ENCODE assay signal across 9 cellular contexts in genomic region chr7:30164567-30164966, GRCh38. TPM values are rescaled to one million over a fixed set of nuclear protein-coding genes. Genes with fewer than 3 reads are reported as not detected.
A peak's percentile ranks its signal among the peaks of the same experiment; 100 is the strongest.
DNase-seq lines count a peak whose midpoint lies in the region; ATAC-seq, FAIRE-seq and TF ChIP-seq lines count a peak whose summit lies in the region.
"Had no signal": no experiment of that assay in that cellular context is flagged by ENCODE, and none has a peak within 500 bp of the region (broad histone marks: within the 10 kb centered on the region; RNA-seq: fewer than 3 reads in every experiment).

No MANE protein-coding gene starts in this region.

- no peak overlapping the region for H3K9ac ChIP-seq in MM.1S (ENCODE audit: low read length)
- no peak overlapping the region for H3K9ac ChIP-seq in endothelial cell of umbilical vein (replicated peaks; ENCODE audit: extremely low read depth, insufficient read depth, low read length)

- H3F3A ChIP-seq in MM.1S (ENCODE audit: insufficient read depth, low read length) = no peaks in the 10 kb centered on the region; the same call in 1 of the 2 replicates

- dilution Hi-C loops in endothelial cell of umbilical vein (cut with MboI; ENCODE audit: extremely low pct_ligation_motif_present, low sequenced_read_pairs) = no loop called here

- no peak for TF ChIP-seq POLR2A in endothelial cell of umbilical vein (IDR thresholded peaks at IDR 0.05; ENCODE audit: low read depth, low read length)

- intact Hi-C loops in Right ventricle myocardium inferior (cut with DNase I) (loop anchor here (2.0 to 5.0 kb wide), 3 partner anchors 113 to 403 kb away; no protein-coding TSS in a partner anchor), endothelial cell of umbilical vein (cut with micrococcal nuclease) (loop anchor here (1.0 to 5.0 kb wide), 5 partner anchors 112 to 400 kb away; partner anchors contain the start of gene ZNRF2)

- no peaks in the 10 kb centered on the region for H3K9me2 ChIP-seq in MM.1S (replicated peaks; ENCODE audit: insufficient read depth, low read length)

- H3K9me3 ChIP-seq in right atrium auricular region = no peaks in the 10 kb centered on the region
- H3K9me3 ChIP-seq in MM.1S (replicated peaks; ENCODE audit: insufficient read depth, low read length) = no peaks in the 10 kb centered on the region
- no peaks in the 10 kb centered on the region for H3K9me3 ChIP-seq in endothelial cell of umbilical vein (replicated peaks; ENCODE audit: control insufficient read depth, insufficient read depth, low read length)

- ATAC-seq in Right ventricle myocardium inferior (peak; percentile 64), GM21576 (IDR thresholded peaks at IDR 0.05; ENCODE audit: unreplicated experiment) (no peak)
- ATAC-seq in activated T-cell treated with anti-CD3 and anti-CD28 coated beads, Interleukin-2, amount 50 U/mL, for 4 hours = no peak

- peaks cover 0 to 17% of the 10 kb centered on the region in 2 donors for H3K4me1 ChIP-seq in right atrium auricular region
- H3K4me1 ChIP-seq in MM.1S (ENCODE audit: low read length) = peaks cover 26% of the 10 kb centered on the region
- peaks cover 31% of the 10 kb centered on the region for H3K4me1 ChIP-seq in endothelial cell of umbilical vein (ENCODE audit: control insufficient read depth, extremely low read depth, insufficient read depth, low read length)

- H3K36me3 ChIP-seq in right atrium auricular region (no peaks in the 10 kb centered on the region), MM.1S (replicated peaks; ENCODE audit: insufficient read depth, low read length) (no peaks in the 10 kb centered on the region), endothelial cell of umbilical vein (ENCODE audit: control insufficient read depth in 2 of 2, extremely low read depth in 1 of 2, insufficient read depth in 2 of 2, low read length in 2 of 2) (no peaks in the 10 kb centered on the region)

- no peak for DNase-seq in Right ventricle myocardium inferior (ENCODE audit: missing footprints)
- no peak for DNase-seq in right atrium auricular region (ENCODE audit: low spot score)
- peak; percentile 63 for DNase-seq in MM.1S
- peak; percentile 70 to 73 for DNase-seq in SHP77 (lab: John Stamatoyannopoulos, UW)
- peak; percentile 74 for DNase-seq in endothelial cell of umbilical vein (ENCODE audit: low read depth, low spot score)
- DNase-seq in myocyte (ENCODE audit: low read depth) = peak; percentile 91
- DNase-seq in activated T-cell treated with anti-CD3 and anti-CD28 coated beads, Interleukin-2, amount 50 U/mL, for 4 hours = no peak

- POLR2A ChIA-PET in endothelial cell of umbilical vein (lab: Charles Lee) = no interaction called here

- H3K27me3 ChIP-seq in right atrium auricular region = no peaks in the 10 kb centered on the region
- no peaks in the 10 kb centered on the region for H3K27me3 ChIP-seq in MM.1S (replicated peaks; ENCODE audit: insufficient read depth, low read length)
- peaks cover 0 to under 1% of the 10 kb centered on the region in 2 experiments for H3K27me3 ChIP-seq in endothelial cell of umbilical vein (ENCODE audit: control insufficient read depth in 2 of 2, insufficient read depth in 2 of 2, low read length in 2 of 2)

- no peaks in the 10 kb centered on the region for H4K20me1 ChIP-seq in MM.1S (ENCODE audit: insufficient read depth, low read length)
- H4K20me1 ChIP-seq in endothelial cell of umbilical vein (replicated peaks; ENCODE audit: control insufficient read depth, extremely low read depth, insufficient read depth, low read length) = no peaks in the 10 kb centered on the region

- H3K27ac ChIP-seq in right atrium auricular region (no peak overlapping the region), MM.1S (ENCODE audit: low read length) (no peak overlapping the region), endothelial cell of umbilical vein (ENCODE audit: insufficient read depth, low read depth, low read length) (no peak overlapping the region)

- H3K9me3 Mint-ChIP-seq in activated T-cell treated with anti-CD3 and anti-CD28 coated beads, Interleukin-2, amount 50 U/mL, for 4 hours = no peaks in the 10 kb centered on the region
- H3K9me3 Mint-ChIP-seq: central memory CD8-positive, alpha-beta T cell had no signal

- H3K4me1 Mint-ChIP-seq in activated T-cell treated with anti-CD3 and anti-CD28 coated beads, Interleukin-2, amount 50 U/mL, for 4 hours (ENCODE audit: low read depth) = peaks cover 32% of the 10 kb centered on the region

- no peak overlapping the region for H2AFZ ChIP-seq in MM.1S (ENCODE audit: low read length)
- no peak overlapping the region for H2AFZ ChIP-seq in endothelial cell of umbilical vein (ENCODE audit: low read depth, low read length)

- H3K4me2 ChIP-seq in MM.1S (ENCODE audit: low read depth, low read length) (no peak overlapping the region), endothelial cell of umbilical vein (ENCODE audit: insufficient read depth, low read length) (peak overlapping the region; percentile 84)

- peak in 1 of 2 donors; percentile 70 for TF ChIP-seq CTCF in right atrium auricular region (IDR thresholded peaks at IDR 0.05)
- TF ChIP-seq CTCF in MM.1S (IDR thresholded peaks at IDR 0.05; ENCODE audit: low read length) = peak; percentile 70
- TF ChIP-seq CTCF in endothelial cell of umbilical vein (IDR thresholded peaks at IDR 0.05; ENCODE audit: extremely low read depth in 1 of 2, insufficient read depth in 1 of 2, low read depth in 1 of 2, low read length in 2 of 2) = peak; percentile 37

- no peaks in the 10 kb centered on the region for H3K79me2 ChIP-seq in MM.1S (ENCODE audit: low read length)
- no peaks in the 10 kb centered on the region for H3K79me2 ChIP-seq in endothelial cell of umbilical vein (ENCODE audit: control insufficient read depth, insufficient read depth, low read length)

- no peaks in the 10 kb centered on the region for H3K27me3 Mint-ChIP-seq in activated T-cell treated with anti-CD3 and anti-CD28 coated beads, Interleukin-2, amount 50 U/mL, for 4 hours (ENCODE audit: low read depth)
- H3K27me3 Mint-ChIP-seq: central memory CD8-positive, alpha-beta T cell had no signal

- no TSS peak for BruUV-seq in endothelial cell of umbilical vein (replicated peaks; lab: Mats Ljungman, UMichigan)

- no peaks in the 10 kb centered on the region for H3K36me3 Mint-ChIP-seq in activated T-cell treated with anti-CD3 and anti-CD28 coated beads, Interleukin-2, amount 50 U/mL, for 4 hours (ENCODE audit: insufficient read depth)

- no peaks in the 10 kb centered on the region for H3K9me1 ChIP-seq in endothelial cell of umbilical vein (replicated peaks; ENCODE audit: control insufficient read depth, extremely low read depth, insufficient read depth, low read length)

- no peak overlapping the region for H3K4me3 Mint-ChIP-seq in activated T-cell treated with anti-CD3 and anti-CD28 coated beads, Interleukin-2, amount 50 U/mL, for 4 hours
- H3K4me3 Mint-ChIP-seq: central memory CD8-positive, alpha-beta T cell had no signal

- CTCF ChIA-PET in endothelial cell of umbilical vein (lab: Charles Lee) = interaction anchor here (0.6 to 3.0 kb wide), 26 partner anchors 9 to 576 kb away, joined by 3 to 46 read pairs (median 4); partner anchors contain the start of gene MTURN

- H3K4me3 ChIP-seq in right atrium auricular region (no peak overlapping the region), MM.1S (ENCODE audit: low read length) (no peak overlapping the region), endothelial cell of umbilical vein (replicated peaks in 1 of 3; ENCODE audit: insufficient read depth in 1 of 3, low read depth in 1 of 3, low read length in 3 of 3) (no peak overlapping the region)

- FAIRE-seq in endothelial cell of umbilical vein (lab: Jason Lieb, UNC) = peak; percentile 94

TF ChIP-seq in endothelial cell of umbilical vein, 7 proteins besides CTCF, POLR2A, EP300 and RAD21:
- TF ChIP-seq JUN (IDR thresholded peaks at IDR 0.05; ENCODE audit: borderline replicate concordance, insufficient read depth, insufficient read length, low read depth) = no peak
- TF ChIP-seq MYC (IDR thresholded peaks at IDR 0.05; ENCODE audit: low read depth, low read length) = no peak
- no peak for TF ChIP-seq MAX (IDR thresholded peaks at IDR 0.05; ENCODE audit: insufficient read depth, insufficient read length)
- no peak for TF ChIP-seq FOS (IDR thresholded peaks at IDR 0.05; ENCODE audit: borderline replicate concordance, insufficient read depth, low read length)
- TF ChIP-seq POLR2AphosphoS5 (IDR thresholded peaks at IDR 0.05; ENCODE audit: insufficient read depth, low read depth, low read length) = no peak
- no peak for TF ChIP-seq EZH2 (IDR thresholded peaks at IDR 0.05; ENCODE audit: borderline replicate concordance, low read depth, low read length, severe bottlenecking)
- TF ChIP-seq GATA2 (IDR thresholded peaks at IDR 0.05; ENCODE audit: insufficient read depth, insufficient read length, low read depth, low read length) = no peak

RNA-seq across cellular contexts. Expression of gene MTURN, which starts 29.8 kb away (rescaled TPM):
- 15.7 TPM for total RNA-seq in Right ventricle myocardium inferior
- total RNA-seq in right atrium auricular region = 10 to 100 TPM; 17.4 to 65.4 TPM
- total RNA-seq in endothelial cell of umbilical vein = 4.8 and 6.6 TPM in 2 replicates
- 3.9 and 4.9 TPM in 2 replicates for polyA plus RNA-seq in endothelial cell of umbilical vein
- 3.9 and 4.2 TPM in 2 replicates for polyA plus RNA-seq in endothelial cell of umbilical vein (2011; cell fraction: cytosol; rRNA removed)
- polyA plus RNA-seq in endothelial cell of umbilical vein (2011; cell fraction: nucleus; rRNA removed) = 10.3 and 10.4 TPM in 2 replicates
- polyA plus RNA-seq in endothelial cell of umbilical vein (2012) = 5.2 and 6.7 TPM in 2 replicates
- polyA minus RNA-seq in endothelial cell of umbilical vein = 6.0 and 8.3 TPM in 2 replicates
- 2.6 TPM for polyA minus RNA-seq in endothelial cell of umbilical vein (2011; cell fraction: cytosol; rRNA and poly(A)+ RNA removed)
- polyA minus RNA-seq in endothelial cell of umbilical vein (2011; cell fraction: nucleus; rRNA and poly(A)+ RNA removed) = 7.0 and 7.9 TPM in 2 replicates
- 40.5 and 41.9 TPM in 2 replicates for total RNA-seq in myocyte
- 113 TPM for polyA plus RNA-seq in myocyte (2012)
- 1 to 10 TPM; 2.9 to 3.3 (median 3.3) TPM for total RNA-seq in activated T-cell treated with anti-CD3 and anti-CD28 coated beads, Interleukin-2, amount 50 U/mL, for 4 hours

Comparison
In these comparisons a context has a peak if more than half of its experiments do, and no peak if none do; other contexts are left out.
1. DNase-seq: peak in MM.1S (single experiment), SHP77 (2 of 2), endothelial cell of umbilical vein (single experiment) and myocyte (single experiment); none in Right ventricle myocardium inferior (single experiment), right atrium auricular region (single experiment) and activated T-cell treated with anti-CD3 and anti-CD28 coated beads, Interleukin-2, amount 50 U/mL, for 4 hours (single experiment).